ENCODE assay signal across 2 cellular contexts in the genomic region with DNA sequence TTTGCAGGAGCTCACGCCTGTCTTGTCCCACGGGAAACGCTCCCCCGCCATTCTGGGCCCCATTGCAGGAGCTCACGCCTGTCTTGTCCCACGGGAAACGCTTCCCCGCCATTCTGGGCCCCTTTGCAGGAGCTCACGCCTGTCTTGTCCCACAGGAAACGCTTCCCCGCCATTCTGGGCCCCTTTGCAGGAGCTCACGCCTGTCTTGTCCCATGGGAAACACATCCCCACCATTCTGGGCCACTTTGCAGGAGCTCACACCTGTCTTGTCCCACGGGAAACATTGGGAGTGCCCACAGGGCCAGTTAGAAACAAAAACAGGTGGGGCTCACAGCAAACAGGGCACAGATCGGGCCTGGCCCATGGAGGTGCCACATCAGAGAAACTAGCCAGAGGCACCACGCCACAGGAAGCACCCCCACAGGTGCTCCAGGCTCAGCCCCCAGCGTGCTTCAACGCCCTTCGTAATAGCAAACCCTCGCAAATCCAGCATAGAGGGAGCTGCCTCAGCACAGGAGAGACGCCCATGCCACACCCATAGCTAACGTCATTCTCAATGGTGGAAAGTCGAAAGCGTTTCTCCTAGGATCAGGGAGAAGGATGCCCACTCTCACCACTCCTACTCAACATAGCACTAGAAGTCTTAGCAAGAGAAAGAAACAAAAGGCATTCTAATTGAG.
TF ChIP-seq lines count a peak whose summit lies in the region.
"Not testable (repeated sequence)": the region's sequence is repeated elsewhere in the genome, so short reads cannot be mapped to it uniquely, and the experiment has no call there.

No MANE protein-coding gene starts in this region.

TF ChIP-seq in K562, 482 proteins besides CTCF, POLR2A, EP300 and RAD21:
- TF ChIP-seq, protein P1, sequence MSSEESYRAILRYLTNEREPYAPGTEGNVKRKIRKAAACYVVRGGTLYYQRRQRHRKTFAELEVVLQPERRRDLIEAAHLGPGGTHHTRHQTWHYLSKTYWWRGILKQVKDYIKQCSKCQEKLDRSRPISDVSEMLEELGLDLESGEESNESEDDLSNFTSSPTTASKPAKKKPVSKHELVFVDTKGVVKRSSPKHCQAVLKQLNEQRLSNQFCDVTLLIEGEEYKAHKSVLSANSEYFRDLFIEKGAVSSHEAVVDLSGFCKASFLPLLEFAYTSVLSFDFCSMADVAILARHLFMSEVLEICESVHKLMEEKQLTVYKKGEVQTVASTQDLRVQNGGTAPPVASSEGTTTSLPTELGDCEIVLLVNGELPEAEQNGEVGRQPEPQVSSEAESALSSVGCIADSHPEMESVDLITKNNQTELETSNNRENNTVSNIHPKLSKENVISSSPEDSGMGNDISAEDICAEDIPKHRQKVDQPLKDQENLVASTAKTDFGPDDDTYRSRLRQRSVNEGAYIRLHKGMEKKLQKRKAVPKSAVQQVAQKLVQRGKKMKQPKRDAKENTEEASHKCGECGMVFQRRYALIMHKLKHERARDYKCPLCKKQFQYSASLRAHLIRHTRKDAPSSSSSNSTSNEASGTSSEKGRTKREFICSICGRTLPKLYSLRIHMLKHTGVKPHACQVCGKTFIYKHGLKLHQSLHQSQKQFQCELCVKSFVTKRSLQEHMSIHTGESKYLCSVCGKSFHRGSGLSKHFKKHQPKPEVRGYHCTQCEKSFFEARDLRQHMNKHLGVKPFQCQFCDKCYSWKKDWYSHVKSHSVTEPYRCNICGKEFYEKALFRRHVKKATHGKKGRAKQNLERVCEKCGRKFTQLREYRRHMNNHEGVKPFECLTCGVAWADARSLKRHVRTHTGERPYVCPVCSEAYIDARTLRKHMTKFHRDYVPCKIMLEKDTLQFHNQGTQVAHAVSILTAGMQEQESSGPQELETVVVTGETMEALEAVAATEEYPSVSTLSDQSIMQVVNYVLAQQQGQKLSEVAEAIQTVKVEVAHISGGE (CRISPR knock-in tag; IDR thresholded peaks at IDR 0.05): peak in 2 of 3 experiments; percentile 79 to 97; a peak in 4 of 6 replicates
- TF ChIP-seq GABPA (tag; conservative IDR thresholded peaks at IDR 0.05; ENCODE audit: low read depth): peak; percentile 92
- peak; percentile 45; the same call in 1 of the 2 replicates for TF ChIP-seq VEZF1 (CRISPR knock-in tag; IDR thresholded peaks at IDR 0.05)
- TF ChIP-seq, protein P2, sequence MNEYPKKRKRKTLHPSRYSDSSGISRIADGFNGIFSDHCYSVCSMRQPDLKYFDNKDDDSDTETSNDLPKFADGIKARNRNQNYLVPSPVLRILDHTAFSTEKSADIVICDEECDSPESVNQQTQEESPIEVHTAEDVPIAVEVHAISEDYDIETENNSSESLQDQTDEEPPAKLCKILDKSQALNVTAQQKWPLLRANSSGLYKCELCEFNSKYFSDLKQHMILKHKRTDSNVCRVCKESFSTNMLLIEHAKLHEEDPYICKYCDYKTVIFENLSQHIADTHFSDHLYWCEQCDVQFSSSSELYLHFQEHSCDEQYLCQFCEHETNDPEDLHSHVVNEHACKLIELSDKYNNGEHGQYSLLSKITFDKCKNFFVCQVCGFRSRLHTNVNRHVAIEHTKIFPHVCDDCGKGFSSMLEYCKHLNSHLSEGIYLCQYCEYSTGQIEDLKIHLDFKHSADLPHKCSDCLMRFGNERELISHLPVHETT (CRISPR knock-in tag; conservative IDR thresholded peaks at IDR 0.05 in 1 of 2, IDR thresholded peaks at IDR 0.05 in 1 of 2): peak in 1 of 2 experiments; percentile 68; a peak in 1 of 4 replicates
- TF ChIP-seq MAZ (CRISPR knock-in tag; conservative IDR thresholded peaks at IDR 0.05 in 1 of 2, IDR thresholded peaks at IDR 0.05 in 1 of 2): 0 out of 4 replicates have a peak, but pooled peaks of 1 of the 2 experiments have one; percentile 20

TF ChIP-seq in HepG2, 621 proteins besides CTCF, POLR2A, EP300 and RAD21 (continued from another document):
- TF ChIP-seq CBX1 (IDR thresholded peaks at IDR 0.05; ENCODE audit: low read depth) (peak; percentile 81), POLR2G (IDR thresholded peaks at IDR 0.05; ENCODE audit: low read depth, low read length) (0 out of 2 replicates have a peak, but pooled peaks have one; percentile 44), YY1 (IDR thresholded peaks at IDR 0.05; ENCODE audit: insufficient read depth, insufficient replicate concordance, low read depth, low read length) (peak; percentile 87), ZNF574 (CRISPR knock-in tag; IDR thresholded peaks at IDR 0.05) (0 out of 2 replicates have a peak, but pooled peaks have one; percentile 27), NR2C2 (CRISPR knock-in tag; IDR thresholded peaks at IDR 0.05; ENCODE audit: borderline replicate concordance) (peak; percentile 69), EHMT2 (IDR thresholded peaks at IDR 0.05; ENCODE audit: borderline replicate concordance, low read depth, low read length) (peak; percentile 97), GABPA (IDR thresholded peaks at IDR 0.05; ENCODE audit: low read depth, low read length) (peak; percentile 66), GABPA (CRISPR knock-in tag; IDR thresholded peaks at IDR 0.05; ENCODE audit: low read depth) (peak; percentile 91), ZNF644 (CRISPR knock-in tag; IDR thresholded peaks at IDR 0.05; ENCODE audit: low read depth) (0 out of 2 replicates have a peak, but pooled peaks have one; percentile 6), CREM (IDR thresholded peaks at IDR 0.05) (peak; percentile 44; the same call in 1 of the 2 replicates), YEATS4 (CRISPR knock-in tag; IDR thresholded peaks at IDR 0.05; ENCODE audit: borderline replicate concordance) (peak; percentile 49; the same call in 1 of the 2 replicates), PHF20 (CRISPR knock-in tag; IDR thresholded peaks at IDR 0.05) (peak; percentile 25; the same call in 1 of the 2 replicates), HCFC1 (IDR thresholded peaks at IDR 0.05; ENCODE audit: low read depth, low read length) (peak; percentile 45; the same call in 1 of the 2 replicates), SIN3B (IDR thresholded peaks at IDR 0.05; ENCODE audit: low read length) (peak; percentile 43; the same call in 1 of the 2 replicates), POGZ (CRISPR knock-in tag; IDR thresholded peaks at IDR 0.05) (peak; percentile 57), ASH2L (IDR thresholded peaks at IDR 0.05; ENCODE audit: insufficient read length, low read depth, low read length) (peak; percentile 30), KAT8 (CRISPR knock-in tag; IDR thresholded peaks at IDR 0.05) (peak; percentile 73), THAP11 (CRISPR knock-in tag; IDR thresholded peaks at IDR 0.05) (peak; percentile 76), KDM5A (IDR thresholded peaks at IDR 0.05; ENCODE audit: borderline replicate concordance, low read length) (peak; percentile 57; the same call in 1 of the 2 replicates)
- TF ChIP-seq, protein P3, sequence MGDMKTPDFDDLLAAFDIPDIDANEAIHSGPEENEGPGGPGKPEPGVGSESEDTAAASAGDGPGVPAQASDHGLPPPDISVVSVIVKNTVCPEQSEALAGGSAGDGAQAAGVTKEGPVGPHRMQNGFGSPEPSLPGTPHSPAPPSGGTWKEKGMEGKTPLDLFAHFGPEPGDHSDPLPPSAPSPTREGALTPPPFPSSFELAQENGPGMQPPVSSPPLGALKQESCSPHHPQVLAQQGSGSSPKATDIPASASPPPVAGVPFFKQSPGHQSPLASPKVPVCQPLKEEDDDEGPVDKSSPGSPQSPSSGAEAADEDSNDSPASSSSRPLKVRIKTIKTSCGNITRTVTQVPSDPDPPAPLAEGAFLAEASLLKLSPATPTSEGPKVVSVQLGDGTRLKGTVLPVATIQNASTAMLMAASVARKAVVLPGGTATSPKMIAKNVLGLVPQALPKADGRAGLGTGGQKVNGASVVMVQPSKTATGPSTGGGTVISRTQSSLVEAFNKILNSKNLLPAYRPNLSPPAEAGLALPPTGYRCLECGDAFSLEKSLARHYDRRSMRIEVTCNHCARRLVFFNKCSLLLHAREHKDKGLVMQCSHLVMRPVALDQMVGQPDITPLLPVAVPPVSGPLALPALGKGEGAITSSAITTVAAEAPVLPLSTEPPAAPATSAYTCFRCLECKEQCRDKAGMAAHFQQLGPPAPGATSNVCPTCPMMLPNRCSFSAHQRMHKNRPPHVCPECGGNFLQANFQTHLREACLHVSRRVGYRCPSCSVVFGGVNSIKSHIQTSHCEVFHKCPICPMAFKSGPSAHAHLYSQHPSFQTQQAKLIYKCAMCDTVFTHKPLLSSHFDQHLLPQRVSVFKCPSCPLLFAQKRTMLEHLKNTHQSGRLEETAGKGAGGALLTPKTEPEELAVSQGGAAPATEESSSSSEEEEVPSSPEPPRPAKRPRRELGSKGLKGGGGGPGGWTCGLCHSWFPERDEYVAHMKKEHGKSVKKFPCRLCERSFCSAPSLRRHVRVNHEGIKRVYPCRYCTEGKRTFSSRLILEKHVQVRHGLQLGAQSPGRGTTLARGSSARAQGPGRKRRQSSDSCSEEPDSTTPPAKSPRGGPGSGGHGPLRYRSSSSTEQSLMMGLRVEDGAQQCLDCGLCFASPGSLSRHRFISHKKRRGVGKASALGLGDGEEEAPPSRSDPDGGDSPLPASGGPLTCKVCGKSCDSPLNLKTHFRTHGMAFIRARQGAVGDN (CRISPR knock-in tag; IDR thresholded peaks at IDR 0.05): peak; percentile 31
- TF ChIP-seq, protein P4, sequence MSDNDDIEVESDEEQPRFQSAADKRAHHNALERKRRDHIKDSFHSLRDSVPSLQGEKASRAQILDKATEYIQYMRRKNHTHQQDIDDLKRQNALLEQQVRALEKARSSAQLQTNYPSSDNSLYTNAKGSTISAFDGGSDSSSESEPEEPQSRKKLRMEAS (IDR thresholded peaks at IDR 0.05): peak; percentile 65
- not testable (repeated sequence) for TF ChIP-seq CREM (CRISPR knock-in tag; IDR thresholded peaks at IDR 0.05)
- TF ChIP-seq, protein P5, sequence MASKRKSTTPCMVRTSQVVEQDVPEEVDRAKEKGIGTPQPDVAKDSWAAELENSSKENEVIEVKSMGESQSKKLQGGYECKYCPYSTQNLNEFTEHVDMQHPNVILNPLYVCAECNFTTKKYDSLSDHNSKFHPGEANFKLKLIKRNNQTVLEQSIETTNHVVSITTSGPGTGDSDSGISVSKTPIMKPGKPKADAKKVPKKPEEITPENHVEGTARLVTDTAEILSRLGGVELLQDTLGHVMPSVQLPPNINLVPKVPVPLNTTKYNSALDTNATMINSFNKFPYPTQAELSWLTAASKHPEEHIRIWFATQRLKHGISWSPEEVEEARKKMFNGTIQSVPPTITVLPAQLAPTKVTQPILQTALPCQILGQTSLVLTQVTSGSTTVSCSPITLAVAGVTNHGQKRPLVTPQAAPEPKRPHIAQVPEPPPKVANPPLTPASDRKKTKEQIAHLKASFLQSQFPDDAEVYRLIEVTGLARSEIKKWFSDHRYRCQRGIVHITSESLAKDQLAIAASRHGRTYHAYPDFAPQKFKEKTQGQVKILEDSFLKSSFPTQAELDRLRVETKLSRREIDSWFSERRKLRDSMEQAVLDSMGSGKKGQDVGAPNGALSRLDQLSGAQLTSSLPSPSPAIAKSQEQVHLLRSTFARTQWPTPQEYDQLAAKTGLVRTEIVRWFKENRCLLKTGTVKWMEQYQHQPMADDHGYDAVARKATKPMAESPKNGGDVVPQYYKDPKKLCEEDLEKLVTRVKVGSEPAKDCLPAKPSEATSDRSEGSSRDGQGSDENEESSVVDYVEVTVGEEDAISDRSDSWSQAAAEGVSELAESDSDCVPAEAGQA (IDR thresholded peaks at IDR 0.05; ENCODE audit: low read depth): 0 out of 2 replicates have a peak, but pooled peaks have one; percentile 45
- TF ChIP-seq, protein P5 (CRISPR knock-in tag; IDR thresholded peaks at IDR 0.05; ENCODE audit: borderline replicate concordance): not testable (repeated sequence)
- TF ChIP-seq, protein P6, sequence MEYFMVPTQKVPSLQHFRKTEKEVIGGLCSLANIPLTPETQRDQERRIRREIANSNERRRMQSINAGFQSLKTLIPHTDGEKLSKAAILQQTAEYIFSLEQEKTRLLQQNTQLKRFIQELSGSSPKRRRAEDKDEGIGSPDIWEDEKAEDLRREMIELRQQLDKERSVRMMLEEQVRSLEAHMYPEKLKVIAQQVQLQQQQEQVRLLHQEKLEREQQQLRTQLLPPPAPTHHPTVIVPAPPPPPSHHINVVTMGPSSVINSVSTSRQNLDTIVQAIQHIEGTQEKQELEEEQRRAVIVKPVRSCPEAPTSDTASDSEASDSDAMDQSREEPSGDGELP (IDR thresholded peaks at IDR 0.05; ENCODE audit: borderline replicate concordance, low read depth): 0 out of 2 replicates have a peak, but pooled peaks have one; percentile 22
